ENCODE assay signal across 8 cellular contexts in the genomic region with DNA sequence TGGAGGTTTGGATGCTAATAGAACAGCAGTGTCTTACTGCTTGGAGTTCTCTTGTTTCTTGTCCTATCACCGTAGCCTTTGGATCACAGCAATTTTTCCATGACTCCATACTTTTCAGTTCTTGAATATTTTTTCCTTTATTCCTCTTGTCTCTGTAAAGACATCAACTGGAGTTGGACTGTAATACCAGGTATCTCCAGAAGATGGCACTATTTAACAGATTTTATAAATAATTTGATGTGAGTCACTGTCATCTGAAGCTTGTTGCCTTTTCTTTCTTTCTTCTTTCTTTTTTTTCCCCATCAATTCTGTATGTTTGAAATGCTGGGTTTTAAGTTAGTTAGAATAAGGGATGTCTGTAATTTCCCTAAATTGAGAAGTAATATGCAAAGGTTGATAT. TPM values are rescaled to one million over a fixed set of nuclear protein-coding genes. Genes with fewer than 3 reads are reported as not detected.
A peak's percentile ranks its signal among the peaks of the same experiment; 100 is the strongest.
DNase-seq lines count a peak whose midpoint lies in the region; ATAC-seq, FAIRE-seq and TF ChIP-seq lines count a peak whose summit lies in the region.

No MANE protein-coding gene starts in this region.

- H3K27me3 ChIP-seq in BE2C: no peaks in the 10 kb centered on the region
- H3K27me3 ChIP-seq in Panc1 (ENCODE audit: control insufficient read depth, insufficient read depth, low read length): no peaks in the 10 kb centered on the region

- in situ Hi-C loops in Panc1 (cut with HindIII; ENCODE audit: low pct_unique_long_range_greater_than_20kb, low sequenced_read_pairs): no loop called here

- no TSS peak for BruUV-seq in Panc1 (replicated peaks; lab: Mats Ljungman, UMichigan)

- CTCF ChIA-PET in Panc1 (lab: Charles Lee): interaction anchor here (1.0 to 1.4 kb wide), 2 partner anchors 269 to 299 kb away, joined by 3 read pairs; no protein-coding TSS in a partner anchor

- H3K36me3 ChIP-seq in BE2C (no peaks in the 10 kb centered on the region), Panc1 (ENCODE audit: control insufficient read depth, insufficient read depth, low read length) (peaks cover 2% of the 10 kb centered on the region; the same call in 1 of the 2 replicates)

- H3K9me3 ChIP-seq in BE2C: no peaks in the 10 kb centered on the region
- H3K9me3 ChIP-seq in Panc1 (ENCODE audit: control insufficient read depth, insufficient read depth, low read depth, low read length): no peaks in the 10 kb centered on the region

- intact Hi-C loops in Panc1 (cut with micrococcal nuclease; ENCODE audit: unreplicated experiment): no loop called here

- POLR2A ChIA-PET in Panc1 (lab: Charles Lee): no interaction called here

- ATAC-seq in Panc1: peak; percentile 34; the same call in 1 of the 2 replicates
- ATAC-seq in HG03520 (IDR thresholded peaks at IDR 0.05; ENCODE audit: unreplicated experiment): no peak

- DNase-seq in BE2C (no peak), GM18507 (ENCODE audit: extremely low spot score, insufficient read length, low read depth) (no peak), Panc1 (ENCODE audit: low read depth, low spot score) (peak; percentile 43), fibroblast of gingiva (ENCODE audit: low read depth) (peak; percentile 24), retinal pigment epithelial cell (ENCODE audit: low read depth) (no peak), mesenteric fat pad (ENCODE audit: low spot score) (no peak)
- DNase-seq in activated CD4-positive, CD25-positive, alpha-beta regulatory T cell treated with anti-CD3 and anti-CD28 coated beads, Interleukin-2, amount 50 U/mL, for 72 hours: no peak

- TF ChIP-seq CTCF in BE2C (IDR thresholded peaks at IDR 0.05; ENCODE audit: low read depth, low read length) (peak; percentile 47), Panc1 (IDR thresholded peaks at IDR 0.05) (peak; percentile 71), retinal pigment epithelial cell (conservative IDR thresholded peaks at IDR 0.05; ENCODE audit: low read depth, low read length) (peak; percentile 47)

- H3K27ac ChIP-seq in Panc1 (ENCODE audit: low read length): no peak overlapping the region

- H3K4me3 ChIP-seq in BE2C (ENCODE audit: low read depth, low read length) (no peak overlapping the region), Panc1 (ENCODE audit: low read depth in 2 of 2, low read length in 2 of 2) (no peak overlapping the region), retinal pigment epithelial cell (ENCODE audit: low read length) (no peak overlapping the region)

- peak; percentile 65 for FAIRE-seq in GM18507 (lab: Jason Lieb, UNC)

- no peaks in the 10 kb centered on the region for H3K4me1 ChIP-seq in BE2C
- no peaks in the 10 kb centered on the region for H3K4me1 ChIP-seq in Panc1 (ENCODE audit: control insufficient read depth, insufficient read depth, low read length)

RNA-seq across cellular contexts. Expression of a gene that starts 24.1 kb away (rescaled TPM):
- 36.2 TPM for polyA plus RNA-seq in BE2C (2012; ENCODE audit: insufficient read depth, insufficient read length, low read depth)
- total RNA-seq in Panc1 (2021; ENCODE audit: unreplicated experiment): 77.1 TPM
- 42.6 TPM for polyA plus RNA-seq in Panc1 (2012; ENCODE audit: insufficient read length)
- total RNA-seq in mesenteric fat pad: 18.1 TPM

Comparison
In these comparisons a context has a peak if more than half of its experiments do, and no peak if none do; other contexts are left out.
1. DNase-seq: peak in Panc1 (single experiment) and fibroblast of gingiva (single experiment); none in BE2C (single experiment), GM18507 (single experiment), retinal pigment epithelial cell (single experiment), activated CD4-positive, CD25-positive, alpha-beta regulatory T cell treated with anti-CD3 and anti-CD28 coated beads, Interleukin-2, amount 50 U/mL, for 72 hours (single experiment) and mesenteric fat pad (single experiment).
2. Peak in every context shown above with its lines, with median percentiles within 50 percentile points of each other: CTCF ChIP-seq.